ENCODE assay signal across 18 cellular contexts in genomic region chr6:97656706-97657350, GRCh38.
DNase-seq lines count a peak whose midpoint lies in the region; ATAC-seq, FAIRE-seq and TF ChIP-seq lines count a peak whose summit lies in the region.
"Had no signal": no experiment of that assay in that cellular context is flagged by ENCODE, and none has a peak within 500 bp of the region (broad histone marks: within the 10 kb centered on the region; RNA-seq: fewer than 3 reads in every experiment).

No MANE protein-coding gene starts in this region.

- intact Hi-C loops in A673 (cut with micrococcal nuclease; ENCODE audit: unreplicated experiment) = no loop called here
- intact Hi-C loops in dorsolateral prefrontal cortex (cut with DNase I) = no loop called here
- intact Hi-C loops in kidney (cut with DNase I) = no loop called here

- no peak overlapping the region for H3K9ac ChIP-seq in kidney (ENCODE audit: low read length in 2 of 2)

- CTCF ChIA-PET in A673 (lab: Charles Lee) = no interaction called here

- POLR2A ChIA-PET in A673 (lab: Charles Lee; ENCODE audit: low non-redundant PET) = no interaction called here

- H3K4me1 ChIP-seq in A673 (ENCODE audit: insufficient read depth, low read length, poor library complexity, severe bottlenecking) (peaks cover 23% of the 10 kb centered on the region), neuron (ENCODE audit: insufficient read depth, low read length) (peaks cover 18% of the 10 kb centered on the region), kidney (ENCODE audit: control insufficient read depth in 1 of 2, insufficient read depth in 1 of 2, low read depth in 1 of 2, low read length in 2 of 2) (no peaks in the 10 kb centered on the region)

- H3K27ac ChIP-seq in A673 (ENCODE audit: low read depth, low read length, poor library complexity, severe bottlenecking) = peak overlapping the region; percentile 55
- peak overlapping the region in 47 of 59 donors; percentile 1 to 81 (median 43) for H3K27ac ChIP-seq in dorsolateral prefrontal cortex
- no peak overlapping the region for H3K27ac ChIP-seq in kidney (ENCODE audit: low read depth in 2 of 2, low read length in 2 of 2)

- peak overlapping the region; percentile 12 for H2AFZ ChIP-seq in neuron (ENCODE audit: low read depth, low read length)

- no peak for ATAC-seq in GM21515 (IDR thresholded peaks at IDR 0.05; ENCODE audit: unreplicated experiment)
- ATAC-seq: PC-3 had no signal

- no peak for FAIRE-seq in kidney (lab: Jason Lieb, UNC)
- FAIRE-seq: A204.1, GM18507, H54 had no signal

- H3K4me3 ChIP-seq in A673 (ENCODE audit: low read depth, low read length, poor library complexity, severe bottlenecking) = no peak overlapping the region
- H3K4me3 ChIP-seq in dorsolateral prefrontal cortex = no peak overlapping the region
- no peak overlapping the region for H3K4me3 ChIP-seq in neuron (ENCODE audit: low read length)
- no peak overlapping the region for H3K4me3 ChIP-seq in kidney (ENCODE audit: low read length in 2 of 2)

- H3K36me3 ChIP-seq in A673 (ENCODE audit: insufficient read depth, low read length, poor library complexity, severe bottlenecking) = no peaks in the 10 kb centered on the region
- H3K36me3 ChIP-seq in neuron (ENCODE audit: insufficient read depth, low read length) = no peaks in the 10 kb centered on the region
- H3K36me3 ChIP-seq in kidney (ENCODE audit: control insufficient read depth in 1 of 2, insufficient read depth in 2 of 2, low read length in 2 of 2) = no peaks in the 10 kb centered on the region

- no TSS peak for BruUV-seq in A673 (replicated peaks; lab: Mats Ljungman, UMichigan)

- TF ChIP-seq CTCF in A673 (conservative IDR thresholded peaks at IDR 0.05; ENCODE audit: low read depth, low read length) (no peak), dorsolateral prefrontal cortex (IDR thresholded peaks at IDR 0.05 in 54 of 56, conservative IDR thresholded peaks at IDR 0.05 in 2 of 56; ENCODE audit: low read depth in 1 of 56, partially characterized antibody in 56 of 56) (no peak), kidney (IDR thresholded peaks at IDR 0.05; ENCODE audit: borderline replicate concordance, extremely low read depth, insufficient read depth) (no peak)

- H3K27me3 ChIP-seq in A673 (replicated peaks; ENCODE audit: insufficient read depth, low read depth, low read length, poor library complexity) = no peaks in the 10 kb centered on the region
- no peaks in the 10 kb centered on the region for H3K27me3 ChIP-seq in dorsolateral prefrontal cortex
- no peaks in the 10 kb centered on the region for H3K27me3 ChIP-seq in neuron (ENCODE audit: insufficient read depth, low read length)

- no peak for DNase-seq in A673 (ENCODE audit: low spot score)
- DNase-seq in NCI-H82 (lab: John Stamatoyannopoulos, UW) = peak; percentile 39
- DNase-seq in dorsolateral prefrontal cortex = no peak
- DNase-seq in kidney = no peak
- no peak for DNase-seq in stimulated activated naive CD4-positive, alpha-beta T cell (lab: John Stamatoyannopoulos, UW)
- DNase-seq: DMS53, GDM1, Kasumi-1, NCI-H1694 treated with DMSO at 0.1 percent for 48 hours, NCI-H2081 treated with DMSO at 0.1 percent for 48 hours, NCI-H510A, PC-3, Right ventricle myocardium superior had no signal

- H3K9me3 ChIP-seq in A673 (ENCODE audit: low read depth, low read length, poor library complexity, severe bottlenecking) = peaks cover 7% of the 10 kb centered on the region
- no peaks in the 10 kb centered on the region for H3K9me3 ChIP-seq in neuron (ENCODE audit: low read length)
- H3K9me3 ChIP-seq in kidney (ENCODE audit: control insufficient read depth in 1 of 2, low read length in 2 of 2) = no peaks in the 10 kb centered on the region

Comparison
In these comparisons a context has a peak if more than half of its experiments do, and no peak if none do; other contexts are left out.
1. H3K27ac ChIP-seq: peak in A673 (single experiment) and dorsolateral prefrontal cortex (47 of 59); none in kidney (0 of 2).